In the genomic region with DNA sequence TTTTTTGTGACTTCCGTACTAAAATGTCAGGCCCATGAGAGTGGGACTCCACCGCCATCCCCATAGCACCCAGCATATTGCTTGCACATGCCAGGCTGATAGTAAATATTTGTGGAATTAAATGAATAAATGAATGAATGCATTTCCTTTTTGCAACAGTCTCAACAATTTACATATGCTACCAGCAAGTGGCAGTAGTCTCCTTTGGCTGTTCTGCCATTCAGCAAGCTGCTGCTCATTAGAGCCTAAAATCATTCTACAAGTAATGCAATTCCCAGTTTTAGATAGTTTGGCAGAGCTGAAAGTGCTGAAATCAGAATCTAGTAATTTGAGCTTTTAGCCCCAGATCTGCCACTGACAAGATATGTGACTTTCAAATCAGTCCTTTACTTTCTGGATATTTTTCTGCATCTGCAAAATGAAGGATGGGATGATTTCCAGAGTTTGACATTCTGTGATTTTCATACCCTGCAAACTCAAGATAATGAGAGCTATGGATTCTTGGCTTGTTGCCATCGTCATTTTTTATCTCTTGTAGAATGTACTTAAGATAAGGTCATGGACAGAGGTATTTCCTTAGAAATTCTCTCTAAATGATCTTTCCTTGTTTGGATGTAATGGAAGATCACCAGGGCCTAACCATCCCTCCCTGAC, we compare ENCODE assay signal across 8 cellular contexts. TPM values are rescaled to one million over a fixed set of nuclear protein-coding genes. Genes with fewer than 3 reads are reported as not detected.
DNase-seq lines count a peak whose midpoint lies in the region; ATAC-seq and TF ChIP-seq lines count a peak whose summit lies in the region.

No MANE protein-coding gene starts in this region.

- DNase-seq in stimulated activated naive CD8-positive, alpha-beta T cell treated with anti-CD3 and anti-CD28 coated beads, Interleukin-15, amount 100 ng/mL, for 72 hours = peak; percentile 5 to 9
- no peak for DNase-seq in stimulated activated naive CD8-positive, alpha-beta T cell treated with anti-CD3 and anti-CD28 coated beads, Interleukin-15, Interleukin-2, amounts not matched to agents 100 U/mL and 50 U/mL, for 24 hours
- DNase-seq in NAMALWA (ENCODE audit: low spot score) = peak; percentile 48
- DNase-seq in adipocyte (ENCODE audit: low read depth) = peak; percentile 68
- peak; percentile 27 for DNase-seq in inferior parietal cortex (ENCODE audit: extremely low spot score)
- DNase-seq in thyroid gland = peak; percentile 3 to 5
- DNase-seq in stomach = no peak

- H3K4me3 ChIP-seq in adipocyte (ENCODE audit: low read length) (no peak overlapping the region), thyroid gland (replicated peaks in 1 of 3) (no peak overlapping the region), stomach (no peak overlapping the region)

- H3K4me1 ChIP-seq in adipocyte (ENCODE audit: control insufficient read depth, insufficient read depth, low read length) (no peaks in the 10 kb centered on the region), thyroid gland (no peaks in the 10 kb centered on the region), stomach (no peaks in the 10 kb centered on the region)

- H3K27ac ChIP-seq in thyroid gland = no peak overlapping the region
- H3K27ac ChIP-seq in stomach = no peak overlapping the region

- H3K27ac Mint-ChIP-seq in stimulated activated naive CD8-positive, alpha-beta T cell treated with anti-CD3 and anti-CD28 coated beads, Interleukin-15, amount 100 ng/mL, for 72 hours = no peak overlapping the region

- H3K36me3 ChIP-seq in adipocyte (ENCODE audit: control insufficient read depth, insufficient read depth, low read length, severe bottlenecking) = no peaks in the 10 kb centered on the region
- no peaks in the 10 kb centered on the region for H3K36me3 ChIP-seq in thyroid gland
- H3K36me3 ChIP-seq in stomach = no peaks in the 10 kb centered on the region

- H3K9ac ChIP-seq in adipocyte (ENCODE audit: low read length) = no peak overlapping the region

- H3K9me3 Mint-ChIP-seq in stimulated activated naive CD8-positive, alpha-beta T cell treated with anti-CD3 and anti-CD28 coated beads, Interleukin-15, amount 100 ng/mL, for 72 hours = no peaks in the 10 kb centered on the region

- H3K27me3 Mint-ChIP-seq in stimulated activated naive CD8-positive, alpha-beta T cell treated with anti-CD3 and anti-CD28 coated beads, Interleukin-15, amount 100 ng/mL, for 72 hours = no peaks in the 10 kb centered on the region

- no peak overlapping the region for H3K4me3 Mint-ChIP-seq in stimulated activated naive CD8-positive, alpha-beta T cell treated with anti-CD3 and anti-CD28 coated beads, Interleukin-15, amount 100 ng/mL, for 72 hours

- H3K9me3 ChIP-seq in adipocyte (ENCODE audit: control insufficient read depth, low read length) = no peaks in the 10 kb centered on the region
- no peaks in the 10 kb centered on the region for H3K9me3 ChIP-seq in thyroid gland
- no peaks in the 10 kb centered on the region for H3K9me3 ChIP-seq in stomach

- peak in 4 of 6 experiments; percentile 37 to 64 (median 56) for TF ChIP-seq CTCF in thyroid gland (IDR thresholded peaks at IDR 0.05)
- peak in 2 of 7 experiments; percentile 36 to 37 for TF ChIP-seq CTCF in stomach (IDR thresholded peaks at IDR 0.05)

- TF ChIP-seq POLR2A in thyroid gland (IDR thresholded peaks at IDR 0.05) = no peak
- no peak for TF ChIP-seq POLR2A in stomach (IDR thresholded peaks at IDR 0.05)

- no peaks in the 10 kb centered on the region for H3K4me1 Mint-ChIP-seq in stimulated activated naive CD8-positive, alpha-beta T cell treated with anti-CD3 and anti-CD28 coated beads, Interleukin-15, amount 100 ng/mL, for 72 hours

- no peak for TF ChIP-seq EP300 in stomach (IDR thresholded peaks at IDR 0.05)

- intact Hi-C loops in thyroid gland (cut with DNase I) (loop anchor here (10.0 kb wide), 1 partner anchor 90 kb away; no protein-coding TSS in a partner anchor), stomach (cut with DNase I; ENCODE audit: low total_unique reads) (no loop called here)

- peaks cover 22% of the 10 kb centered on the region for H3K27me3 ChIP-seq in adipocyte (replicated peaks; ENCODE audit: control insufficient read depth, insufficient read depth, low read length)
- no peaks in the 10 kb centered on the region for H3K27me3 ChIP-seq in thyroid gland
- peaks cover 0 to 4% (median 0%) of the 10 kb centered on the region in 3 donors for H3K27me3 ChIP-seq in stomach

- 35 to 37% methylated on average over 3 of the region's 3 CpGs for WGBS in thyroid gland, 2 donors
- 9 to 27% (median 20%) methylated on average over 3 of the region's 3 CpGs for WGBS in stomach, 5 donors

- ATAC-seq in stimulated activated naive CD8-positive, alpha-beta T cell treated with anti-CD3 and anti-CD28 coated beads, Interleukin-15, amount 100 ng/mL, for 72 hours = peak; percentile 49
- ATAC-seq in stimulated activated naive CD8-positive, alpha-beta T cell treated with anti-CD3 and anti-CD28 coated beads, Interleukin-15, Interleukin-2, amounts not matched to agents 100 U/mL and 50 U/mL, for 24 hours = no peak
- no peak for ATAC-seq in GM19455 (IDR thresholded peaks at IDR 0.05; ENCODE audit: unreplicated experiment)

RNA-seq across cellular contexts. Expression of gene INTS6L, which starts 35.7 kb away (rescaled TPM):
- total RNA-seq in thyroid gland (10 to 100 TPM in 1 of 4 donors, 1 to 10 TPM in 3; 4.9 to 11.0 (median 7.7) TPM), stomach (10 to 100 TPM in 4 of 5 donors, 1 to 10 TPM in 1; 5.3 to 41.7 (median 13.0) TPM)
- 1 to 10 TPM; 1.4 to 9.4 (median 2.0) TPM for polyA plus RNA-seq in stomach

Comparison
In these comparisons a context has a peak if more than half of its experiments do, and no peak if none do; other contexts are left out.
1. DNase-seq: peak in stimulated activated naive CD8-positive, alpha-beta T cell treated with anti-CD3 and anti-CD28 coated beads, Interleukin-15, amount 100 ng/mL, for 72 hours (2 of 2), NAMALWA (single experiment), adipocyte (single experiment), inferior parietal cortex (single experiment) and thyroid gland (2 of 2); none in stimulated activated naive CD8-positive, alpha-beta T cell treated with anti-CD3 and anti-CD28 coated beads, Interleukin-15, Interleukin-2, amounts not matched to agents 100 U/mL and 50 U/mL, for 24 hours (single experiment) and stomach (single experiment).